Comparison of ENCODE assay signal across 19 cellular contexts in genomic region chr1:81471255-81471654, GRCh38.
DNase-seq lines count a peak whose midpoint lies in the region; ATAC-seq, FAIRE-seq and TF ChIP-seq lines count a peak whose summit lies in the region.
"Had no signal": no experiment of that assay in that cellular context is flagged by ENCODE, and none has a peak within 500 bp of the region (broad histone marks: within the 10 kb centered on the region; RNA-seq: fewer than 3 reads in every experiment).

No MANE protein-coding gene starts in this region.

- POLR2A ChIA-PET in GM12878 (lab: Charles Lee) = interaction anchor here (0.5 kb wide), 1 partner anchor 296 kb away, joined by 3 read pairs; no protein-coding TSS in a partner anchor

- CTCF ChIA-PET in GM12878 (lab: Yijun Ruan, JAX) = interaction anchor here (0.7 to 1.6 kb wide), 2 partner anchors 79 to 216 kb away, joined by 3 to 5 read pairs; no protein-coding TSS in a partner anchor

- H3F3A ChIP-seq in neural progenitor cell (ENCODE audit: low read depth) = peaks cover 20% of the 10 kb centered on the region

- peaks cover 2% of the 10 kb centered on the region for H3K36me3 Mint-ChIP-seq in neural progenitor cell
- H3K36me3 Mint-ChIP-seq: CD14-positive monocyte; CD8-positive, alpha-beta T cell had no signal

- in situ Hi-C loops in GM12878 (cut with MboI) = no loop called here

- peaks cover 30% of the 10 kb centered on the region for H3K4me1 Mint-ChIP-seq in neural progenitor cell
- H3K4me1 Mint-ChIP-seq: B cell, CD14-positive monocyte had no signal

- H3K4me3 ChIP-seq in OCI-LY3 (ENCODE audit: low read length) (no peak overlapping the region), GM12878 (no peak overlapping the region), neural progenitor cell (no peak overlapping the region), tibial nerve (no peak overlapping the region)

- H2AFZ ChIP-seq in OCI-LY3 (ENCODE audit: low read depth, low read length) (no peak overlapping the region), GM12878 (ENCODE audit: control insufficient read depth, low read depth, low read length) (no peak overlapping the region), neural progenitor cell (replicated peaks) (no peak overlapping the region)

- no peak for TF ChIP-seq EP300 in GM12878 (IDR thresholded peaks at IDR 0.05; ENCODE audit: borderline replicate concordance in 1 of 2, control insufficient read depth in 1 of 2, low read depth in 2 of 2, low read length in 2 of 2)
- TF ChIP-seq EP300 in tibial nerve (IDR thresholded peaks at IDR 0.05) = no peak

- no peak overlapping the region for H3K9ac ChIP-seq in OCI-LY3 (ENCODE audit: low read length)
- H3K9ac ChIP-seq in GM12878 (ENCODE audit: control insufficient read depth, insufficient read depth, low read length) = no peak overlapping the region
- no peak overlapping the region for H3K9ac ChIP-seq in neural progenitor cell

- TF ChIP-seq CTCF in C4-2B (conservative IDR thresholded peaks at IDR 0.05) (peak; percentile 52), OCI-LY3 (IDR thresholded peaks at IDR 0.05; ENCODE audit: low read depth, low read length) (0 out of 2 replicates have a peak, but pooled peaks have one; percentile 4), GM12878 (IDR thresholded peaks at IDR 0.05 in 2 of 3, conservative IDR thresholded peaks at IDR 0.05 in 1 of 3; ENCODE audit: control insufficient read depth in 2 of 3, extremely low read depth in 1 of 3, insufficient read depth in 1 of 3, low read depth in 3 of 3, low read length in 3 of 3) (peak in 1 of 3 experiments; percentile 9; a peak in 1 of 6 replicates), neural progenitor cell (IDR thresholded peaks at IDR 0.05) (no peak), tibial nerve (IDR thresholded peaks at IDR 0.05) (no peak)

- BruUV-seq in GM12878 (replicated peaks; lab: Mats Ljungman, UMichigan) = no TSS peak

- H4K20me1 ChIP-seq in OCI-LY3 (ENCODE audit: insufficient read depth, low read length) = no peaks in the 10 kb centered on the region
- H4K20me1 ChIP-seq in GM12878 (ENCODE audit: control insufficient read depth, insufficient read depth) = no peaks in the 10 kb centered on the region
- H4K20me1 ChIP-seq in neural progenitor cell (ENCODE audit: low read depth) = no peaks in the 10 kb centered on the region

- 27% methylated on average over 2 of the region's 2 CpGs for WGBS in GM12878 (ENCODE audit: insufficient coverage, insufficient replicate concordance, low lambda C conversion rate, missing lambda C conversion rate)
- WGBS in tibial nerve, 2 donors = 58 to 66% methylated on average over 2 of the region's 2 CpGs

- SMC1A ChIA-PET in GM12878 (lab: Charles Lee; ENCODE audit: uncharacterized antibody, unreplicated experiment) = interaction anchor here (1.0 to 2.4 kb wide), 7 partner anchors 47 to 289 kb away, joined by 3 to 11 read pairs (median 3); no protein-coding TSS in a partner anchor

- no peak overlapping the region for H3K4me3 Mint-ChIP-seq in neural progenitor cell
- H3K4me3 Mint-ChIP-seq: B cell; CD14-positive monocyte; CD8-positive, alpha-beta T cell had no signal

- TF ChIP-seq POLR2A in GM12878 (IDR thresholded peaks at IDR 0.05; ENCODE audit: low read depth, low read length) (no peak), tibial nerve (IDR thresholded peaks at IDR 0.05) (no peak)

- H3K36me3 ChIP-seq in OCI-LY3 (replicated peaks; ENCODE audit: low read depth, low read length) (no peaks in the 10 kb centered on the region), GM12878 (ENCODE audit: control insufficient read depth in 2 of 2, insufficient read depth in 2 of 2, low read length in 1 of 2) (no peaks in the 10 kb centered on the region), neural progenitor cell (no peaks in the 10 kb centered on the region), tibial nerve (no peaks in the 10 kb centered on the region)

- TF ChIP-seq RAD21 in GM12878 (IDR thresholded peaks at IDR 0.05; ENCODE audit: insufficient read depth, low read depth, low read length) = 0 out of 2 replicates have a peak, but pooled peaks have one; percentile 7

- H3K27me3 ChIP-seq in OCI-LY3 (ENCODE audit: low read depth, low read length) (no peaks in the 10 kb centered on the region), GM12878 (replicated peaks in 1 of 2; ENCODE audit: control insufficient read depth in 2 of 2, insufficient read depth in 2 of 2, low read length in 1 of 2) (peaks cover 0 to 3% of the 10 kb centered on the region in 2 experiments; a peak in 3 of 4 replicates), neural progenitor cell (no peaks in the 10 kb centered on the region), tibial nerve (no peaks in the 10 kb centered on the region)

- no peaks in the 10 kb centered on the region for H3K79me2 ChIP-seq in OCI-LY3 (ENCODE audit: low read length)
- no peaks in the 10 kb centered on the region for H3K79me2 ChIP-seq in GM12878 (ENCODE audit: control insufficient read depth, insufficient read depth, low read length)
- H3K79me2 ChIP-seq in neural progenitor cell (ENCODE audit: low read depth) = no peaks in the 10 kb centered on the region

- ATAC-seq in GM12878 = no peak
- ATAC-seq: CD8-positive, alpha-beta T cell had no signal

- peak overlapping the region; percentile 72 for H3K27ac Mint-ChIP-seq in neural progenitor cell
- H3K27ac Mint-ChIP-seq: B cell; CD14-positive monocyte; CD8-positive, alpha-beta T cell had no signal

- H3K27ac ChIP-seq in C4-2B = no peak overlapping the region
- H3K27ac ChIP-seq in OCI-LY3 (ENCODE audit: low read length) = no peak overlapping the region
- H3K27ac ChIP-seq in GM12878 (ENCODE audit: control insufficient read depth, insufficient read depth) = no peak overlapping the region
- no peak overlapping the region for H3K27ac ChIP-seq in neural progenitor cell
- H3K27ac ChIP-seq in tibial nerve = no peak overlapping the region

- H3K4me1 ChIP-seq in OCI-LY3 (ENCODE audit: low read length) (peaks cover 7% of the 10 kb centered on the region), GM12878 (ENCODE audit: control insufficient read depth, insufficient read depth, low read length) (no peaks in the 10 kb centered on the region), neural progenitor cell (peaks cover 43% of the 10 kb centered on the region), tibial nerve (no peaks in the 10 kb centered on the region)

- FAIRE-seq in GM12878 (lab: Jason Lieb, UNC) = no peak
- FAIRE-seq: D721Med, GM19239, H54 had no signal

- DNase-seq in GM12878 (ENCODE audit: low read depth, low spot score) (no peak), neural progenitor cell (ENCODE audit: low spot score) (no peak), medulla oblongata (ENCODE audit: extremely low spot score) (no peak), tibial nerve (ENCODE audit: low spot score in 2 of 2) (no peak)
- no peak for DNase-seq in activated CD4-positive, alpha-beta T cell treated with anti-CD3 and anti-CD28 coated beads, Interleukin-2, amount 50 U/mL, for 4 hours
- DNase-seq: ACHN; CD8-positive, alpha-beta T cell; COR-L47; DMS153; DMS79 treated with DMSO at 0.1 percent for 48 hours; EL; GDM1 had no signal

- H3K9me3 Mint-ChIP-seq in neural progenitor cell = peaks cover 3% of the 10 kb centered on the region

- H3K9me3 ChIP-seq in OCI-LY3 (ENCODE audit: insufficient read depth, low read length) (no peaks in the 10 kb centered on the region), GM12878 (replicated peaks; ENCODE audit: control insufficient read depth, insufficient read depth, low read length) (no peaks in the 10 kb centered on the region), neural progenitor cell (ENCODE audit: low read depth) (no peaks in the 10 kb centered on the region), tibial nerve (no peaks in the 10 kb centered on the region)

- no peaks in the 10 kb centered on the region for H3K27me3 Mint-ChIP-seq in neural progenitor cell (ENCODE audit: insufficient read depth, low read depth)
- H3K27me3 Mint-ChIP-seq: B cell had no signal

- intact Hi-C loops in GM12878 (cut with micrococcal nuclease; ENCODE audit: unreplicated experiment) = no loop called here

- no peak overlapping the region for H3K4me2 ChIP-seq in OCI-LY3 (ENCODE audit: low read length)
- no peak overlapping the region for H3K4me2 ChIP-seq in GM12878 (ENCODE audit: control insufficient read depth, insufficient read depth)
- no peak overlapping the region for H3K4me2 ChIP-seq in neural progenitor cell

- RAD21 ChIA-PET in GM12878 (lab: Charles Lee; ENCODE audit: unreplicated experiment) = interaction anchor here (1.2 kb wide), 1 partner anchor 289 kb away, joined by 3 read pairs; no protein-coding TSS in a partner anchor

TF ChIP-seq in GM12878, 131 proteins besides CTCF, POLR2A, EP300 and RAD21:
- TF ChIP-seq ZBTB4 (CRISPR knock-in tag; IDR thresholded peaks at IDR 0.05) = no peak
- no peak for TF ChIP-seq RFX5 (IDR thresholded peaks at IDR 0.05; ENCODE audit: low read depth, low read length)

Comparison
In these comparisons a context has a peak if more than half of its experiments do, and no peak if none do; other contexts are left out.
1. CTCF ChIP-seq: peak in C4-2B (single experiment) and OCI-LY3 (single experiment); none in neural progenitor cell (single experiment) and tibial nerve (0 of 5).